Comparison of ENCODE assay signal across 8 cellular contexts in genomic region chr2:171159326-171160118, GRCh38. TPM values are rescaled to one million over a fixed set of nuclear protein-coding genes. Genes with fewer than 3 reads are reported as not detected.
A peak's percentile ranks its signal among the peaks of the same experiment; 100 is the strongest.
DNase-seq lines count a peak whose midpoint lies in the region; ATAC-seq and TF ChIP-seq lines count a peak whose summit lies in the region.

No MANE protein-coding gene starts in this region.

- peaks cover 16% of the 10 kb centered on the region for H3K36me3 Mint-ChIP-seq in activated CD8-positive, alpha-beta T cell treated with anti-CD3 and anti-CD28 coated beads, Interleukin-2, amount 10 ng/mL, durations not matched to agents 7 days and 5 days (ENCODE audit: low read depth)

- H3K9me3 Mint-ChIP-seq in activated CD8-positive, alpha-beta T cell treated with anti-CD3 and anti-CD28 coated beads, Interleukin-2, amount 10 ng/mL, durations not matched to agents 7 days and 5 days (ENCODE audit: insufficient read depth) = no peaks in the 10 kb centered on the region

- POLR2A ChIA-PET in activated CD8-positive, alpha-beta T cell treated with anti-CD3 and anti-CD28 coated beads, Interleukin-2, amount 10 ng/mL, durations not matched to agents 7 days and 5 days (lab: Charles Lee) = interaction anchor here (0.8 to 1.6 kb wide), 10 partner anchors 18 to 274 kb away, joined by 3 to 7 read pairs (median 4); partner anchors contain the start of genes DCAF17 and METTL8

- no peaks in the 10 kb centered on the region for H3K27me3 Mint-ChIP-seq in activated CD8-positive, alpha-beta T cell treated with anti-CD3 and anti-CD28 coated beads, Interleukin-2, amount 10 ng/mL, durations not matched to agents 7 days and 5 days (ENCODE audit: low read depth)

- H3K27ac Mint-ChIP-seq in activated CD8-positive, alpha-beta T cell treated with anti-CD3 and anti-CD28 coated beads, Interleukin-2, amount 10 ng/mL, durations not matched to agents 7 days and 5 days = peak overlapping the region; percentile 96

- H3K4me3 Mint-ChIP-seq in activated CD8-positive, alpha-beta T cell treated with anti-CD3 and anti-CD28 coated beads, Interleukin-2, amount 10 ng/mL, durations not matched to agents 7 days and 5 days = peak overlapping the region; percentile 99

- peak; percentile 59 for TF ChIP-seq CTCF in GM10266 (IDR thresholded peaks at IDR 0.05; ENCODE audit: control insufficient read depth, insufficient read depth, low read depth, missing control alignments)

- DNase-seq in GM10266 (ENCODE audit: extremely low spot score) (peak; percentile 58), NCI-H510A (lab: John Stamatoyannopoulos, UW) (peak; percentile 57), lung microvascular endothelial cell (ENCODE audit: low read depth in 2 of 2) (peak; percentile 79 to 81), NCI-H1048 (lab: John Stamatoyannopoulos, UW) (no peak)
- DNase-seq in activated CD8-positive, alpha-beta T cell treated with anti-CD3 and anti-CD28 coated beads, Interleukin-2, amount 10 ng/mL, durations not matched to agents 7 days and 5 days = peak; percentile 59
- peak; percentile 48 for DNase-seq in effector CD4-positive, alpha-beta T cell
- DNase-seq in stimulated activated CD4-positive, alpha-beta T cell treated with anti-CD3 and anti-CD28 coated beads, TNF-alpha, amount 100 ng/mL, for 24 hours (ENCODE audit: low read depth in 3 of 3) = peak; percentile 20 to 48 (median 30)

- H3K4me1 Mint-ChIP-seq in activated CD8-positive, alpha-beta T cell treated with anti-CD3 and anti-CD28 coated beads, Interleukin-2, amount 10 ng/mL, durations not matched to agents 7 days and 5 days (ENCODE audit: low read depth) = peaks cover 62% of the 10 kb centered on the region

- CTCF ChIA-PET in activated CD8-positive, alpha-beta T cell treated with anti-CD3 and anti-CD28 coated beads, Interleukin-2, amount 10 ng/mL, durations not matched to agents 7 days and 5 days (lab: Charles Lee) = interaction anchor here (0.9 to 5.7 kb wide), 20 partner anchors 10 to 257 kb away, joined by 3 to 48 read pairs (median 4); partner anchors contain the start of gene GORASP2

- ATAC-seq in HG02763 (IDR thresholded peaks at IDR 0.05; ENCODE audit: unreplicated experiment) = peak; percentile 19
- ATAC-seq in activated CD8-positive, alpha-beta T cell treated with anti-CD3 and anti-CD28 coated beads, Interleukin-2, amount 10 ng/mL, durations not matched to agents 7 days and 5 days = peak; percentile 30

RNA-seq across cellular contexts. Expression of gene TLK1, which starts 1.2 kb away (rescaled TPM):
- 10 to 100 TPM; 89.1 to 96.3 TPM for total RNA-seq in activated CD8-positive, alpha-beta T cell treated with anti-CD3 and anti-CD28 coated beads, Interleukin-2, amount 10 ng/mL, durations not matched to agents 7 days and 5 days
- 12.0 and 15.9 TPM in 2 replicates for total RNA-seq in lung microvascular endothelial cell
